28 cellular contexts compared by ENCODE assay signal in genomic region chr19:11948646-11949045, GRCh38.
"Had no signal": no experiment of that assay in that cellular context is flagged by ENCODE, and none has a peak within 500 bp of the region (broad histone marks: within the 10 kb centered on the region; RNA-seq: fewer than 3 reads in every experiment).

No MANE protein-coding gene starts in this region.

- H3K27me3 ChIP-seq: dorsolateral prefrontal cortex, right atrium auricular region, stomach, testis had no signal

- H3K4me1 Mint-ChIP-seq: activated B cell treated with CpG ODN at 0.5 μM for 24 hours; activated naive CD8-positive, alpha-beta T cell treated with anti-CD3 and anti-CD28 coated beads, Interleukin-2, amount 10 ng/mL, durations not matched to agents 7 days and 5 days; activated T-helper 17 cell treated with anti-CD3 and anti-CD28 coated beads, Interleukin-2, amount 50 U/mL, for 72 hours; brain; nephron progenitor cell; stimulated activated effector memory CD8-positive, alpha-beta T cell treated with anti-CD3 and anti-CD28 coated beads, Interleukin-12 subunit alpha, Interleukin-12 subunit beta, amount 100 ng/mL, for 72 hours had no signal

- H3K27me3 Mint-ChIP-seq: activated B cell treated with CpG ODN at 0.5 μM for 24 hours; activated CD4-positive, alpha-beta memory T cell treated with anti-CD3 and anti-CD28 coated beads for 36 hours; activated naive CD8-positive, alpha-beta T cell treated with anti-CD3 and anti-CD28 coated beads, Interleukin-2, amount 10 ng/mL, durations not matched to agents 7 days and 5 days; activated T-helper 17 cell treated with anti-CD3 and anti-CD28 coated beads, Interleukin-2, amount 50 U/mL, for 72 hours; brain; type B pancreatic cell had no signal

- ATAC-seq: activated T-helper 17 cell treated with anti-CD3 and anti-CD28 coated beads, Interleukin-2, amount 50 U/mL, for 72 hours; left colon; lower lobe of right lung; stimulated activated effector memory CD8-positive, alpha-beta T cell treated with anti-CD3 and anti-CD28 coated beads, Interleukin-12 subunit alpha, Interleukin-12 subunit beta, amount 100 ng/mL, for 72 hours had no signal

- H3K4me1 ChIP-seq: lower lobe of right lung, right atrium auricular region, stomach, testis had no signal

- H3K27ac ChIP-seq: dorsolateral prefrontal cortex, lower lobe of right lung, right atrium auricular region, skin epidermis, stomach, testis had no signal

- H3K4me3 ChIP-seq: dorsolateral prefrontal cortex, lower lobe of right lung, right atrium auricular region, skin epidermis, stomach, testis had no signal

- DNase-seq: activated B cell treated with CpG ODN at 0.5 μM for 24 hours; activated CD4-positive, alpha-beta memory T cell treated with anti-CD3 and anti-CD28 coated beads for 36 hours; activated CD4-positive, alpha-beta T cell treated with anti-CD3 and anti-CD28 coated beads for 4 hours; activated naive CD4-positive, alpha-beta T cell treated with Interleukin-2 at 50 U/mL for 16 hours; activated naive CD8-positive, alpha-beta T cell treated with anti-CD3 and anti-CD28 coated beads, Interleukin-2, amount 10 ng/mL, durations not matched to agents 7 days and 5 days; activated T-cell treated with anti-CD3 and anti-CD28 coated beads for 4 hours; caudate nucleus; dorsolateral prefrontal cortex; foreskin melanocyte; glutamatergic neuron; hippocampal formation; islet precursor cell; left colon; lower lobe of right lung; nephron progenitor cell; occipital lobe; posterior cingulate gyrus; stimulated activated CD4-positive, alpha-beta T cell treated with anti-CD3 and anti-CD28 coated beads, Interleukin-15, amount 100 ng/mL, for 24 hours; stimulated activated CD4-positive, alpha-beta T cell treated with anti-CD3 and anti-CD28 coated beads, Interleukin-2, amount 100 ng/mL, for 48 hours; stomach; T-helper 9 cell; testis had no signal

- H3K4me3 Mint-ChIP-seq: activated B cell treated with CpG ODN at 0.5 μM for 24 hours; activated CD4-positive, alpha-beta memory T cell treated with anti-CD3 and anti-CD28 coated beads for 36 hours; activated naive CD8-positive, alpha-beta T cell treated with anti-CD3 and anti-CD28 coated beads, Interleukin-2, amount 10 ng/mL, durations not matched to agents 7 days and 5 days; activated T-helper 17 cell treated with anti-CD3 and anti-CD28 coated beads, Interleukin-2, amount 50 U/mL, for 72 hours; brain; nephron progenitor cell; stimulated activated effector memory CD8-positive, alpha-beta T cell treated with anti-CD3 and anti-CD28 coated beads, Interleukin-12 subunit alpha, Interleukin-12 subunit beta, amount 100 ng/mL, for 72 hours had no signal

- H3K27ac Mint-ChIP-seq: activated B cell treated with CpG ODN at 0.5 μM for 24 hours; activated CD4-positive, alpha-beta memory T cell treated with anti-CD3 and anti-CD28 coated beads for 36 hours; activated T-helper 17 cell treated with anti-CD3 and anti-CD28 coated beads, Interleukin-2, amount 50 U/mL, for 72 hours; brain; nephron progenitor cell; stimulated activated effector memory CD8-positive, alpha-beta T cell treated with anti-CD3 and anti-CD28 coated beads, Interleukin-12 subunit alpha, Interleukin-12 subunit beta, amount 100 ng/mL, for 72 hours; type B pancreatic cell had no signal
